Comparison of ENCODE assay signal across 1 cellular context in genomic region chr12:59404109-59404650, GRCh38.
TF ChIP-seq lines count a peak whose summit lies in the region.

No MANE protein-coding gene starts in this region.

TF ChIP-seq in IMR-90, 13 proteins besides CTCF, POLR2A, EP300 and RAD21 (continued from another document):
- TF ChIP-seq BHLHE40 (IDR thresholded peaks at IDR 0.05; ENCODE audit: low read depth, low read length) (no peak), MAFK (IDR thresholded peaks at IDR 0.05; ENCODE audit: low read depth, low read length) (no peak), FOS (IDR thresholded peaks at IDR 0.05; ENCODE audit: low read depth, low read length) (no peak), CHD1 (IDR thresholded peaks at IDR 0.05; ENCODE audit: low read depth, low read length) (no peak), NFE2L2 (IDR thresholded peaks at IDR 0.05; ENCODE audit: low read depth, low read length) (no peak)
TF ChIP-seq in IMR-90: peak in this region for 1.
